ENCODE assay signal across 2 cellular contexts in the genomic region with DNA sequence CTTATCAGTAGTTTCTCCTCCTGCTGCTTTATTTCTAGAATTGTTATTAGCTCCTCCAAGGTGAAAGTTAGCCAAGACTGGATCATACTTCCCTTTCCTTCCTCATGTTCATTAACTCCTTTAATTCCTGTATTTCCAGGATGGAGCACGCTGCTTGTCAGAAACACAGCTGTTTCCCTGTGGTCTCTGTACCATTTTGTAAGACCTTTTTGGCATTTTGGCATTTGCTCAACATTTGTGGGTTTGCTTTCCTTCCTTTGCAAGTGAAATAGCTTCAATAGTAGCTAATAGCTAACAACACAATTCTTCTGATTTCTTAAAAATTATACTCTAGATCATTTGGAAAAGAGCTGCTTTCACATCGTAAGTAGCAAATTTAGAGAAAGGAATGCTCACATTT.
TF ChIP-seq lines count a peak whose summit lies in the region.

No MANE protein-coding gene starts in this region.

TF ChIP-seq in IMR-90, 13 proteins besides CTCF, POLR2A, EP300 and RAD21:
- TF ChIP-seq ELK1 (IDR thresholded peaks at IDR 0.05; ENCODE audit: borderline replicate concordance, low read depth, low read length) (no peak), RCOR1 (IDR thresholded peaks at IDR 0.05; ENCODE audit: insufficient replicate concordance, low read length) (no peak), FOS (IDR thresholded peaks at IDR 0.05; ENCODE audit: low read depth, low read length) (no peak), CEBPB (IDR thresholded peaks at IDR 0.05; ENCODE audit: low read depth, low read length) (no peak), RFX5 (IDR thresholded peaks at IDR 0.05; ENCODE audit: low read depth, low read length) (no peak), CHD1 (IDR thresholded peaks at IDR 0.05; ENCODE audit: low read depth, low read length) (no peak), NFE2L2 (IDR thresholded peaks at IDR 0.05; ENCODE audit: low read depth, low read length) (no peak), MAFK (IDR thresholded peaks at IDR 0.05; ENCODE audit: low read depth, low read length) (no peak), SMC3 (IDR thresholded peaks at IDR 0.05; ENCODE audit: low read depth, low read length) (no peak), MAZ (IDR thresholded peaks at IDR 0.05; ENCODE audit: borderline replicate concordance, low read depth, low read length) (no peak), MXI1 (IDR thresholded peaks at IDR 0.05; ENCODE audit: borderline replicate concordance, low read depth, low read length) (no peak), BHLHE40 (IDR thresholded peaks at IDR 0.05; ENCODE audit: low read depth, low read length) (no peak)
- TF ChIP-seq, protein P1, sequence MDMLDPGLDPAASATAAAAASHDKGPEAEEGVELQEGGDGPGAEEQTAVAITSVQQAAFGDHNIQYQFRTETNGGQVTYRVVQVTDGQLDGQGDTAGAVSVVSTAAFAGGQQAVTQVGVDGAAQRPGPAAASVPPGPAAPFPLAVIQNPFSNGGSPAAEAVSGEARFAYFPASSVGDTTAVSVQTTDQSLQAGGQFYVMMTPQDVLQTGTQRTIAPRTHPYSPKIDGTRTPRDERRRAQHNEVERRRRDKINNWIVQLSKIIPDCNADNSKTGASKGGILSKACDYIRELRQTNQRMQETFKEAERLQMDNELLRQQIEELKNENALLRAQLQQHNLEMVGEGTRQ (IDR thresholded peaks at IDR 0.05; ENCODE audit: low read depth, low read length): no peak
TF ChIP-seq in IMR-90: peak in this region for 0.

TF ChIP-seq in endothelial cell of umbilical vein, 7 proteins besides CTCF, POLR2A, EP300 and RAD21:
- TF ChIP-seq, protein P2, sequence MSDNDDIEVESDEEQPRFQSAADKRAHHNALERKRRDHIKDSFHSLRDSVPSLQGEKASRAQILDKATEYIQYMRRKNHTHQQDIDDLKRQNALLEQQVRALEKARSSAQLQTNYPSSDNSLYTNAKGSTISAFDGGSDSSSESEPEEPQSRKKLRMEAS (IDR thresholded peaks at IDR 0.05; ENCODE audit: insufficient read depth, insufficient read length): no peak
- TF ChIP-seq GATA2 (IDR thresholded peaks at IDR 0.05; ENCODE audit: insufficient read depth, insufficient read length, low read depth, low read length) (no peak), POLR2AphosphoS5 (IDR thresholded peaks at IDR 0.05; ENCODE audit: insufficient read depth, low read depth, low read length) (no peak), FOS (IDR thresholded peaks at IDR 0.05; ENCODE audit: borderline replicate concordance, insufficient read depth, low read length) (no peak), JUN (IDR thresholded peaks at IDR 0.05; ENCODE audit: borderline replicate concordance, insufficient read depth, insufficient read length, low read depth) (no peak), EZH2 (IDR thresholded peaks at IDR 0.05; ENCODE audit: borderline replicate concordance, low read depth, low read length, severe bottlenecking) (no peak), MYC (IDR thresholded peaks at IDR 0.05; ENCODE audit: low read depth, low read length) (no peak)
